In the genomic region with DNA sequence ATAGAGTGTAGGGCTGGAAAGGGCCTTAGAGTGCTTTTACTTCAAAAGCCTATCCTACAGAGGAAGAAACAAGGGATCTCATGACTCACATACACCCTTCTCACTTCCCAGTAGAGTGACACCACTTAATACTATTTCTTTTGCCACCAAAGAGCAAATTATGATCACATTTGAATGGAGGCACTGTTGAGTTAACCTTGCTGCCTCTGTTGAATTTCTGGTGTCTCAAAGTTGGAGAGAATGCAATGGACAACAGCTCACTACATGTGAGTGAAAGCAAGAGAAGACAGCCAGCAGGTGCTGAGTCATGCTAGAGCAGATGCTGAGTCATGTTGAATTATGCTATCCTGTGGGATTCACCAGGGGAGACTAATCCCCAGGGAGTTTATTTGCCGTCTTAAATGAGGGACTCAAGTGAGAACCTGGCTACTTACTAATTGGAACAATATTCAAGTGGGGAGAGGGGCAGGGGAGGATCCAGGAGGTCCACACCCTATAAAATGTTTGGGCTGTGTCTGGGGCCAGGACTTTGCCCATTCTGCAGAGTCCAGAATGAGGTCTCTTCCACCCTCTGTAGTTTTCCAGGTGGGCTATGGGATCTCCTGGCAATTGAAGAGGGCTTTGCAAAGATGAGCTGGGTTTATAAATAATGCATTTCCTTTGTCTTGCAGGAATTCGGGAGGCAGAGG, we compare ENCODE assay signal across 1 cellular context.
TF ChIP-seq lines count a peak whose summit lies in the region.

No MANE protein-coding gene starts in this region.

TF ChIP-seq in GM23338, 12 proteins besides CTCF, POLR2A, EP300 and RAD21 (continued from another document):
- TF ChIP-seq, protein P1, sequence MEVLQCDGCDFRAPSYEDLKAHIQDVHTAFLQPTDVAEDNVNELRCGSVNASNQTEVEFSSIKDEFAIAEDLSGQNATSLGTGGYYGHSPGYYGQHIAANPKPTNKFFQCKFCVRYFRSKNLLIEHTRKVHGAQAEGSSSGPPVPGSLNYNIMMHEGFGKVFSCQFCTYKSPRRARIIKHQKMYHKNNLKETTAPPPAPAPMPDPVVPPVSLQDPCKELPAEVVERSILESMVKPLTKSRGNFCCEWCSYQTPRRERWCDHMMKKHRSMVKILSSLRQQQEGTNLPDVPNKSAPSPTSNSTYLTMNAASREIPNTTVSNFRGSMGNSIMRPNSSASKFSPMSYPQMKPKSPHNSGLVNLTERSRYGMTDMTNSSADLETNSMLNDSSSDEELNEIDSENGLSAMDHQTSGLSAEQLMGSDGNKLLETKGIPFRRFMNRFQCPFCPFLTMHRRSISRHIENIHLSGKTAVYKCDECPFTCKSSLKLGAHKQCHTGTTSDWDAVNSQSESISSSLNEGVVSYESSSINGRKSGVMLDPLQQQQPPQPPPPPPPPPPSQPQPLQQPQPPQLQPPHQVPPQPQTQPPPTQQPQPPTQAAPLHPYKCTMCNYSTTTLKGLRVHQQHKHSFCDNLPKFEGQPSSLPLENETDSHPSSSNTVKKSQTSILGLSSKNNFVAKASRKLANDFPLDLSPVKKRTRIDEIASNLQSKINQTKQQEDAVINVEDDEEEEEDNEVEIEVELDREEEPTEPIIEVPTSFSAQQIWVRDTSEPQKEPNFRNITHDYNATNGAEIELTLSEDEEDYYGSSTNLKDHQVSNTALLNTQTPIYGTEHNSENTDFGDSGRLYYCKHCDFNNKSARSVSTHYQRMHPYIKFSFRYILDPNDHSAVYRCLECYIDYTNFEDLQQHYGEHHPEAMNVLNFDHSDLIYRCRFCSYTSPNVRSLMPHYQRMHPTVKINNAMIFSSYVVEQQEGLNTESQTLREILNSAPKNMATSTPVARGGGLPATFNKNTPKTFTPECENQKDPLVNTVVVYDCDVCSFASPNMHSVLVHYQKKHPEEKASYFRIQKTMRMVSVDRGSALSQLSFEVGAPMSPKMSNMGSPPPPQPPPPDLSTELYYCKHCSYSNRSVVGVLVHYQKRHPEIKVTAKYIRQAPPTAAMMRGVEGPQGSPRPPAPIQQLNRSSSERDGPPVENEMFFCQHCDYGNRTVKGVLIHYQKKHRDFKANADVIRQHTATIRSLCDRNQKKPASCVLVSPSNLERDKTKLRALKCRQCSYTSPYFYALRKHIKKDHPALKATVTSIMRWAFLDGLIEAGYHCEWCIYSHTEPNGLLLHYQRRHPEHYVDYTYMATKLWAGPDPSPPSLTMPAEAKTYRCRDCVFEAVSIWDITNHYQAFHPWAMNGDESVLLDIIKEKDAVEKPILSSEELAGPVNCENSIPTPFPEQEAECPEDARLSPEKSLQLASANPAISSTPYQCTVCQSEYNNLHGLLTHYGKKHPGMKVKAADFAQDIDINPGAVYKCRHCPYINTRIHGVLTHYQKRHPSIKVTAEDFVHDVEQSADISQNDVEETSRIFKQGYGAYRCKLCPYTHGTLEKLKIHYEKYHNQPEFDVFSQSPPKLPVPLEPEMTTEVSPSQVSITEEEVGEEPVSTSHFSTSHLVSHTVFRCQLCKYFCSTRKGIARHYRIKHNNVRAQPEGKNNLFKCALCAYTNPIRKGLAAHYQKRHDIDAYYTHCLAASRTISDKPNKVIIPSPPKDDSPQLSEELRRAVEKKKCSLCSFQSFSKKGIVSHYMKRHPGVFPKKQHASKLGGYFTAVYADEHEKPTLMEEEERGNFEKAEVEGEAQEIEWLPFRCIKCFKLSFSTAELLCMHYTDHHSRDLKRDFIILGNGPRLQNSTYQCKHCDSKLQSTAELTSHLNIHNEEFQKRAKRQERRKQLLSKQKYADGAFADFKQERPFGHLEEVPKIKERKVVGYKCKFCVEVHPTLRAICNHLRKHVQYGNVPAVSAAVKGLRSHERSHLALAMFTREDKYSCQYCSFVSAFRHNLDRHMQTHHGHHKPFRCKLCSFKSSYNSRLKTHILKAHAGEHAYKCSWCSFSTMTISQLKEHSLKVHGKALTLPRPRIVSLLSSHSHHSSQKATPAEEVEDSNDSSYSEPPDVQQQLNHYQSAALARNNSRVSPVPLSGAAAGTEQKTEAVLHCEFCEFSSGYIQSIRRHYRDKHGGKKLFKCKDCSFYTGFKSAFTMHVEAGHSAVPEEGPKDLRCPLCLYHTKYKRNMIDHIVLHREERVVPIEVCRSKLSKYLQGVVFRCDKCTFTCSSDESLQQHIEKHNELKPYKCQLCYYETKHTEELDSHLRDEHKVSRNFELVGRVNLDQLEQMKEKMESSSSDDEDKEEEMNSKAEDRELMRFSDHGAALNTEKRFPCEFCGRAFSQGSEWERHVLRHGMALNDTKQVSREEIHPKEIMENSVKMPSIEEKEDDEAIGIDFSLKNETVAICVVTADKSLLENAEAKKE (CRISPR knock-in tag; IDR thresholded peaks at IDR 0.05): no peak
- no peak for TF ChIP-seq STAT1 (IDR thresholded peaks at IDR 0.05; ENCODE audit: unreplicated experiment)
